Comparison of ENCODE assay signal across 25 cellular contexts in genomic region chr11:92536895-92537294, GRCh38.
"Had no signal": no experiment of that assay in that cellular context is flagged by ENCODE, and none has a peak within 500 bp of the region (broad histone marks: within the 10 kb centered on the region; RNA-seq: fewer than 3 reads in every experiment).

No MANE protein-coding gene starts in this region.

- DNase-seq: activated B cell treated with CpG ODN at 0.5 μM for 24 hours; activated CD4-positive, alpha-beta T cell treated with anti-CD3 and anti-CD28 coated beads for 48 hours; activated CD4-positive, alpha-beta T cell treated with anti-CD3 and anti-CD28 coated beads, Interleukin-2, amount 50 U/mL, for 1 hour; activated CD4-positive, alpha-beta T cell treated with anti-CD3 and anti-CD28 coated beads, Interleukin-2, amount 50 U/mL, for 48 hours; activated CD8-positive, alpha-beta memory T cell treated with anti-CD3 and anti-CD28 coated beads for 24 hours; activated CD8-positive, alpha-beta T cell treated with anti-CD3 and anti-CD28 coated beads for 36 hours; activated effector memory CD4-positive, alpha-beta T cell treated with Interleukin-2 at 50 U/mL for 16 hours; activated gamma-delta T cell treated with Interleukin-2 at 50 U/mL for 16 hours; activated naive CD4-positive, alpha-beta T cell treated with anti-CD3 and anti-CD28 coated beads, Interleukin-2, amount 50 U/mL, for 16 hours; activated naive CD4-positive, alpha-beta T cell treated with Interleukin-2 at 50 U/mL for 16 hours; activated T-cell treated with anti-CD3 and anti-CD28 coated beads, Interleukin-2, amount 50 U/mL, for 4 hours; amniotic stem cell; anterior cingulate cortex; brain microvascular endothelial cell; dorsolateral prefrontal cortex; effector memory CD4-positive, alpha-beta T cell; endodermal cell; foreskin fibroblast; head of caudate nucleus; T1000; WERI-Rb-1 had no signal

- ATAC-seq: activated CD4-positive, CD25-positive, alpha-beta regulatory T cell treated with anti-CD3 and anti-CD28 coated beads, Interleukin-2, amount 50 U/mL, for 24 hours; activated CD8-positive, alpha-beta T cell treated with anti-CD3 and anti-CD28 coated beads for 36 hours; activated T-cell treated with anti-CD3 and anti-CD28 coated beads, Interleukin-2, amount 50 U/mL, for 4 hours; activated T-helper 17 cell treated with anti-CD3 and anti-CD28 coated beads, Interleukin-2, amount 50 U/mL, for 72 hours; esophagus mucosa had no signal

- H3K27ac ChIP-seq: brain microvascular endothelial cell, coronary artery, dorsolateral prefrontal cortex, WERI-Rb-1 had no signal

- H3K4me3 ChIP-seq: coronary artery, dorsolateral prefrontal cortex had no signal

- H3K36me3 ChIP-seq: brain microvascular endothelial cell, WERI-Rb-1 had no signal
